In the genomic region with DNA sequence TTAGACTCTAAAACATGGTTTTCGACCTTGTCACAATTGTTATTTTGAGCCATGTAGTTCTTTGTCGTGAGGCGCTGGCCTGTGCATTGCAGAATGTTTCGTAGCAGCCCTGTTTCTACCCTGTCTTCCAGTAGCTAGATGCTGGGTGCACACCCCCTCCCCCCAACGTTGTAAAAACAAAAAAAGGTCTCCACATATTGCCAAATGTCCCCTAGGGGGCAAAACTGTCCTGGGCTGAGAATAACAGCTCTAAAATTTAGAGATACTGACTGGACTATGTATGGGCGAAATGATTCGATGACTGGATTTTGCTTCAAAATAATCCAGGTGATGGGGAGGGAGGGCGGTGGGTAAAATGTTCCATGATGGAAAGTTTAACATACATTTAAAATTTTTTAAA, we compare ENCODE assay signal across 9 cellular contexts.
A peak's percentile ranks its signal among the peaks of the same experiment; 100 is the strongest.
DNase-seq lines count a peak whose midpoint lies in the region; ATAC-seq, FAIRE-seq and TF ChIP-seq lines count a peak whose summit lies in the region.
"Had no signal": no experiment of that assay in that cellular context is flagged by ENCODE, and none has a peak within 500 bp of the region (broad histone marks: within the 10 kb centered on the region; RNA-seq: fewer than 3 reads in every experiment).

No MANE protein-coding gene starts in this region.

- BruUV-seq in K562 (replicated peaks; lab: Mats Ljungman, UMichigan) = no TSS peak

- TF ChIP-seq EP300 in K562 (IDR thresholded peaks at IDR 0.05; ENCODE audit: low read length) = no peak

- peak; percentile 85 for ATAC-seq in K562
- no peak for ATAC-seq in GM19035 (IDR thresholded peaks at IDR 0.05; ENCODE audit: unreplicated experiment)
- ATAC-seq in right cardiac atrium = no peak

- H3K4me1 ChIP-seq in K562 (replicated peaks in 1 of 2; ENCODE audit: control insufficient read depth in 2 of 2, insufficient read depth in 2 of 2, low read length in 2 of 2) (peaks cover 5 to 8% of the 10 kb centered on the region in 2 experiments; a peak in 4 of 5 replicates), right cardiac atrium (ENCODE audit: control insufficient read depth, insufficient read depth, low read length) (no peaks in the 10 kb centered on the region)

- H3K9me1 ChIP-seq in K562 (ENCODE audit: control insufficient read depth, insufficient read depth, low read length) = no peaks in the 10 kb centered on the region

- no peaks in the 10 kb centered on the region for H3K79me2 ChIP-seq in K562 (ENCODE audit: control insufficient read depth, insufficient read depth, low read length)

- peaks cover 82% of the 10 kb centered on the region for H3K4me1 Mint-ChIP-seq in stimulated activated naive CD8-positive, alpha-beta T cell treated with anti-CD3 and anti-CD28 coated beads, Interleukin-15, Interleukin-2, amounts not matched to agents 100 ng/mL and 50 ng/mL, for 24 hours (ENCODE audit: low read depth)

- no peak overlapping the region for H3K4me2 ChIP-seq in K562 (ENCODE audit: insufficient read depth, low read length)

- H3K4me3 ChIP-seq in NB4 (ENCODE audit: low read depth, low read length) (no peak overlapping the region), K562 (no peak overlapping the region), right cardiac atrium (ENCODE audit: low read length) (no peak overlapping the region)

- WGBS in K562 (ENCODE audit: insufficient coverage, low coverage, missing lambda C conversion rate) = 25% methylated on average over 8 of the region's 8 CpGs
- 81% methylated on average over 8 of the region's 8 CpGs for WGBS in right cardiac atrium

- TF ChIP-seq CTCF in NB4 (IDR thresholded peaks at IDR 0.05; ENCODE audit: low read depth, low read length) (peak; percentile 54), K562 (IDR thresholded peaks at IDR 0.05 in 2 of 3, conservative IDR thresholded peaks at IDR 0.05 in 1 of 3; ENCODE audit: insufficient read depth in 2 of 3, low read depth in 1 of 3, low read length in 3 of 3) (peak; percentile 32 to 64 (median 35); a peak in 4 of 6 replicates)

- no peak overlapping the region for H2AFZ ChIP-seq in K562 (ENCODE audit: low read depth, low read length)

- peak overlapping the region; percentile 15 for H3K27ac Mint-ChIP-seq in stimulated activated naive CD8-positive, alpha-beta T cell treated with anti-CD3 and anti-CD28 coated beads, Interleukin-15, Interleukin-2, amounts not matched to agents 100 ng/mL and 50 ng/mL, for 24 hours

- DNase-seq in activated T-cell treated with anti-CD3 and anti-CD28 coated beads, Interleukin-2, amount 50 U/mL, for 48 hours = peak; percentile 60
- DNase-seq in activated T-cell treated with anti-CD3 and anti-CD28 coated beads for 4 hours = no peak
- peak; percentile 88 for DNase-seq in NB4 (ENCODE audit: low read depth)
- peak in 3 of 4 experiments; percentile 14 to 54 (median 33) for DNase-seq in K562 (ENCODE audit: extremely low read depth in 1 of 4, low spot score in 3 of 4)
- DNase-seq in right cardiac atrium = no peak
- DNase-seq in HuH-7.5 (ENCODE audit: low spot score) = no peak
- DNase-seq: NCI-H524 treated with DMSO at 0.1 percent for 48 hours had no signal

- H3K9me3 ChIP-seq in K562 (replicated peaks; ENCODE audit: control insufficient read depth, insufficient read depth, low read depth, low read length) (no peaks in the 10 kb centered on the region), right cardiac atrium (ENCODE audit: control insufficient read depth, low read length) (no peaks in the 10 kb centered on the region)

- no peak overlapping the region for H3K9ac ChIP-seq in K562 (ENCODE audit: insufficient read depth in 1 of 2, low read depth in 2 of 2, low read length in 2 of 2)

- intact Hi-C loops in K562 (cut with micrococcal nuclease) = loop anchor here (10.0 kb wide), 1 partner anchor 318 kb away; no protein-coding TSS in a partner anchor
- intact Hi-C loops in right cardiac atrium (cut with DNase I) = no loop called here

- no peaks in the 10 kb centered on the region for H3K9me3 Mint-ChIP-seq in stimulated activated naive CD8-positive, alpha-beta T cell treated with anti-CD3 and anti-CD28 coated beads, Interleukin-15, Interleukin-2, amounts not matched to agents 100 ng/mL and 50 ng/mL, for 24 hours

- peaks cover 0 to 5% of the 10 kb centered on the region in 2 experiments; a peak in 1 of 5 replicates for H3K27me3 ChIP-seq in K562 (ENCODE audit: control insufficient read depth in 2 of 2, insufficient read depth in 2 of 2, low read length in 2 of 2)
- no peaks in the 10 kb centered on the region for H3K27me3 ChIP-seq in right cardiac atrium (ENCODE audit: control insufficient read depth, insufficient read depth)

- POLR2A ChIA-PET in K562 (lab: Yijun Ruan, JAX) = no interaction called here

- no peaks in the 10 kb centered on the region for H4K20me1 ChIP-seq in K562 (replicated peaks; ENCODE audit: control insufficient read depth, insufficient read depth, low read length)

- TF ChIP-seq POLR2A in NB4 (IDR thresholded peaks at IDR 0.05; ENCODE audit: extremely low read depth, insufficient read length) = no peak
- no peak for TF ChIP-seq POLR2A in K562 (conservative IDR thresholded peaks at IDR 0.05)

- peaks cover 14% of the 10 kb centered on the region for H3K36me3 Mint-ChIP-seq in stimulated activated naive CD8-positive, alpha-beta T cell treated with anti-CD3 and anti-CD28 coated beads, Interleukin-15, Interleukin-2, amounts not matched to agents 100 ng/mL and 50 ng/mL, for 24 hours (ENCODE audit: low read depth)

- H3K27ac ChIP-seq in K562 (ENCODE audit: extremely low read depth, low read depth, low read length) = no peak overlapping the region
- no peak overlapping the region for H3K27ac ChIP-seq in right cardiac atrium (ENCODE audit: low read length)

- in situ Hi-C loops in K562 (cut with MboI) = no loop called here

- CTCF ChIA-PET in K562 (lab: Yijun Ruan, JAX; ENCODE audit: low intra/inter-chr PET ratio) = no interaction called here

- peak; percentile 52 to 69 for TF ChIP-seq RAD21 in K562 (CRISPR knock-in tag; conservative IDR thresholded peaks at IDR 0.05 in 1 of 2, IDR thresholded peaks at IDR 0.05 in 1 of 2)

- no peak for FAIRE-seq in K562 (lab: Jason Lieb, UNC)

- H3K27me3 Mint-ChIP-seq in stimulated activated naive CD8-positive, alpha-beta T cell treated with anti-CD3 and anti-CD28 coated beads, Interleukin-15, Interleukin-2, amounts not matched to agents 100 ng/mL and 50 ng/mL, for 24 hours = no peaks in the 10 kb centered on the region

- no peaks in the 10 kb centered on the region for H3K36me3 ChIP-seq in K562 (ENCODE audit: control insufficient read depth, insufficient read depth, low read length)

- H3K4me3 Mint-ChIP-seq in stimulated activated naive CD8-positive, alpha-beta T cell treated with anti-CD3 and anti-CD28 coated beads, Interleukin-15, Interleukin-2, amounts not matched to agents 100 ng/mL and 50 ng/mL, for 24 hours = peak overlapping the region; percentile 87

TF ChIP-seq in K562, 482 proteins besides CTCF, POLR2A, EP300 and RAD21 (continues in another document):
- no peak for TF ChIP-seq E2F4 (CRISPR knock-in tag; IDR thresholded peaks at IDR 0.05; ENCODE audit: low read depth)
- TF ChIP-seq, protein P1, sequence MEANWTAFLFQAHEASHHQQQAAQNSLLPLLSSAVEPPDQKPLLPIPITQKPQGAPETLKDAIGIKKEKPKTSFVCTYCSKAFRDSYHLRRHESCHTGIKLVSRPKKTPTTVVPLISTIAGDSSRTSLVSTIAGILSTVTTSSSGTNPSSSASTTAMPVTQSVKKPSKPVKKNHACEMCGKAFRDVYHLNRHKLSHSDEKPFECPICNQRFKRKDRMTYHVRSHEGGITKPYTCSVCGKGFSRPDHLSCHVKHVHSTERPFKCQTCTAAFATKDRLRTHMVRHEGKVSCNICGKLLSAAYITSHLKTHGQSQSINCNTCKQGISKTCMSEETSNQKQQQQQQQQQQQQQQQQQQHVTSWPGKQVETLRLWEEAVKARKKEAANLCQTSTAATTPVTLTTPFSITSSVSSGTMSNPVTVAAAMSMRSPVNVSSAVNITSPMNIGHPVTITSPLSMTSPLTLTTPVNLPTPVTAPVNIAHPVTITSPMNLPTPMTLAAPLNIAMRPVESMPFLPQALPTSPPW (CRISPR knock-in tag; IDR thresholded peaks at IDR 0.05) = peak; percentile 28; the same call in 1 of the 2 replicates
- no peak for TF ChIP-seq SMARCA5 (IDR thresholded peaks at IDR 0.05)
- TF ChIP-seq, protein P2, sequence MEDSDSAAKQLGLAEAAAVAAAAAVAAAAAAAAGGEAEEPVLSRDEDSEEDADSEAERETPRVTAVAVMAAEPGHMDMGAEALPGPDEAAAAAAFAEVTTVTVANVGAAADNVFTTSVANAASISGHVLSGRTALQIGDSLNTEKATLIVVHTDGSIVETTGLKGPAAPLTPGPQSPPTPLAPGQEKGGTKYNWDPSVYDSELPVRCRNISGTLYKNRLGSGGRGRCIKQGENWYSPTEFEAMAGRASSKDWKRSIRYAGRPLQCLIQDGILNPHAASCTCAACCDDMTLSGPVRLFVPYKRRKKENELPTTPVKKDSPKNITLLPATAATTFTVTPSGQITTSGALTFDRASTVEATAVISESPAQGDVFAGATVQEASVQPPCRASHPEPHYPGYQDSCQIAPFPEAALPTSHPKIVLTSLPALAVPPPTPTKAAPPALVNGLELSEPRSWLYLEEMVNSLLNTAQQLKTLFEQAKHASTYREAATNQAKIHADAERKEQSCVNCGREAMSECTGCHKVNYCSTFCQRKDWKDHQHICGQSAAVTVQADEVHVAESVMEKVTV (CRISPR knock-in tag; IDR thresholded peaks at IDR 0.05) = no peak
- no peak for TF ChIP-seq ZNF217 (CRISPR knock-in tag; IDR thresholded peaks at IDR 0.05)
- 0 out of 2 replicates have a peak, but pooled peaks have one; percentile 42 for TF ChIP-seq ZNF384 (IDR thresholded peaks at IDR 0.05; ENCODE audit: low read depth, low read length)
- no peak for TF ChIP-seq ETV6 (IDR thresholded peaks at IDR 0.05; ENCODE audit: borderline replicate concordance in 1 of 2, low read depth in 2 of 2, low read length in 1 of 2)
- no peak for TF ChIP-seq ETV6 (CRISPR knock-in tag; IDR thresholded peaks at IDR 0.05; ENCODE audit: borderline replicate concordance)

Comparison
In these comparisons a context has a peak if more than half of its experiments do, and no peak if none do; other contexts are left out.
1. DNase-seq: peak in activated T-cell treated with anti-CD3 and anti-CD28 coated beads, Interleukin-2, amount 50 U/mL, for 48 hours (2 of 2), NB4 (single experiment) and K562 (3 of 4); none in activated T-cell treated with anti-CD3 and anti-CD28 coated beads for 4 hours (single experiment), right cardiac atrium (0 of 3) and HuH-7.5 (single experiment).